Comparison of ENCODE assay signal across 20 cellular contexts in the genomic region with DNA sequence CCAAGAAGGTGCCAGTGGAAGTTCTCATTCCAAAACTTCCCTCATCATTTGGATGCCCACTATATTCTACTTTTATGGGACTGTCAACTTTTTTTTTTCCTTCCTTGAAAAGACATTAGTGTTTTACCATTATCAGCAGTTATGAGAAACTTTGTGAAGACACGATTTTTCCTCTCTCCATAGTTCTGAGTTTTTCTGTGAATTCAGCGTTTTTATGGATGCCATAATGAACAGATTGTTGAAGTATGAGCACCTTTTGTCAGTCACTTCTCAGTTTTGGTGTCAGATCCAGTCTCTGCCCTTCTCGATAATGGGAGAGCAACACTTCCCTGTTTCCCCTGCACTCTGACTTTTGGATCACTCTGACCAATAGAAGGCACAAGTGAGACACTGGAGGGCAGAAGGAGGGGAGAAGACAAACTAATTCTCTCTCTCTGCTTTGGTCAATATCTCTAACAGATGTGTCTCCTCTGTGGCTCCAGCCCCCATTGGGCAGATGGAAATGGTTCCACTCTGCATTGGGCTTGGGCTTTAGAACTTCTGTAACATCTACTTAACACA.
"Had no signal": no experiment of that assay in that cellular context is flagged by ENCODE, and none has a peak within 500 bp of the region (broad histone marks: within the 10 kb centered on the region; RNA-seq: fewer than 3 reads in every experiment).

No MANE protein-coding gene starts in this region.

- FAIRE-seq: colon, keratinocyte had no signal

- DNase-seq: activated CD4-positive, alpha-beta T cell treated with anti-CD3 and anti-CD28 coated beads, Interleukin-2, amount 10 ng/mL, durations not matched to agents 7 days and 5 days; activated CD8-positive, alpha-beta T cell treated with anti-CD3 and anti-CD28 coated beads, Interleukin-2, amount 10 ng/mL, durations not matched to agents 7 days and 5 days; activated naive CD4-positive, alpha-beta T cell treated with anti-CD3 and anti-CD28 coated beads for 36 hours; activated T-cell treated with anti-CD3 and anti-CD28 coated beads, Interleukin-2, amount 50 U/mL, for 24 hours; body of pancreas; caudate nucleus; dorsolateral prefrontal cortex; foreskin keratinocyte; hippocampal formation; left lung; occipital lobe; retina; stimulated activated CD4-positive, alpha-beta T cell treated with anti-CD3 and anti-CD28 coated beads, Interleukin-1b, Interleukin-23, amount 100 ng/mL, for 48 hours; stimulated activated CD8-positive, alpha-beta memory T cell treated with anti-CD3 and anti-CD28 coated beads, Interleukin-4, amount 100 ng/mL, for 48 hours; stimulated activated naive CD4-positive, alpha-beta T cell; T-helper 9 cell; tibial artery had no signal

- ATAC-seq: activated CD4-positive, CD25-positive, alpha-beta regulatory T cell treated with anti-CD3 and anti-CD28 coated beads, Interleukin-2, amount 50 U/mL, for 24 hours; activated CD8-positive, alpha-beta T cell treated with anti-CD3 and anti-CD28 coated beads, Interleukin-2, amount 10 ng/mL, durations not matched to agents 7 days and 5 days; body of pancreas; foreskin keratinocyte; left lung had no signal

- H3K36me3 ChIP-seq: left lung, tibial artery had no signal

- H3K27me3 ChIP-seq: body of pancreas, dorsolateral prefrontal cortex, foreskin keratinocyte, left lung, tibial artery had no signal

- H3K4me1 ChIP-seq: body of pancreas, left lung, tibial artery had no signal

- H3K9me3 ChIP-seq: body of pancreas, left lung, tibial artery had no signal

- H3K4me3 ChIP-seq: body of pancreas, dorsolateral prefrontal cortex, left lung, tibial artery had no signal

- H3K27ac ChIP-seq: body of pancreas, dorsolateral prefrontal cortex, foreskin keratinocyte, left lung, tibial artery had no signal
